In the genomic region with DNA sequence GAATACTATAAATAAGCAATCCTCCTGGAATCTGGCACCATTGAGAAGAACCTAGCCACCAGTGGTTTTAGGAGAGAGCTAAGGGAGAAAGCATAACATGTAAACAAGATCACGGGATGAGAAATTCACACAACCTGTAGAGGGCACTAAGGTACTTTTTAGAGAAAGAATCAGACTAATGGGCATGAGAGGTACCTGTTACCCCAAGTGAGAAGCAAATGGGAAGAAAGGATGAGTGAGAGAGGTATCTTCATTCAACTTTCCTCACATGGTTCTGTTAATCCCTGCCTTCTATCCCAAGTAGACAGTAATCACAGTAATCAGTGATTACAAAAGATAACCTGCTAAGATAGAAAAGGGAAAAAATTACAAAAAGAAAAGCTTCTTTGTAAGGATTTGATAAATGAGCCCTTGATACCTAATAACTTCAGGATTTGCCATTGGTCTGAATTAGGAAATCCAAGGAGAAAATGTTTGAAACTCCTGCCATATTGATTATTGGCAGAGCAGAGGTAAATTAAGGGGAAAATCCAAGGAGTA, we compare ENCODE assay signal across 8 cellular contexts.
DNase-seq lines count a peak whose midpoint lies in the region; ATAC-seq and TF ChIP-seq lines count a peak whose summit lies in the region.

No MANE protein-coding gene starts in this region.

- H4K20me1 ChIP-seq in GM23248 (ENCODE audit: insufficient read depth), result no peaks in the 10 kb centered on the region

- no peak overlapping the region for H3K9ac ChIP-seq in GM23248

- intact Hi-C loops in left cardiac atrium (cut with DNase I) (loop anchor here in 1 of 2 donors (10.0 kb wide), 1 partner anchor 215 kb away; no protein-coding TSS in a partner anchor), transverse colon (cut with DNase I; ENCODE audit: low total_unique reads) (no loop called here)

- TF ChIP-seq EP300 in transverse colon (IDR thresholded peaks at IDR 0.05; ENCODE audit: low read depth), result no peak

- H3K4me1 ChIP-seq in GM23248 (ENCODE audit: insufficient read depth), result no peaks in the 10 kb centered on the region
- H3K4me1 ChIP-seq in transverse colon, result no peaks in the 10 kb centered on the region

- H3K27ac ChIP-seq in GM23248 (no peak overlapping the region), transverse colon (no peak overlapping the region)

- no peaks in the 10 kb centered on the region for H3F3A ChIP-seq in GM23248 (ENCODE audit: insufficient read depth)

- H3K9me3 ChIP-seq in GM23248 (ENCODE audit: low read depth) (no peaks in the 10 kb centered on the region), transverse colon (no peaks in the 10 kb centered on the region)

- H3K27me3 ChIP-seq in GM23248 (replicated peaks; ENCODE audit: insufficient read depth) (no peaks in the 10 kb centered on the region), transverse colon (no peaks in the 10 kb centered on the region)

- no peak overlapping the region for H2AFZ ChIP-seq in GM23248

- H3K36me3 ChIP-seq in GM23248 (ENCODE audit: low read depth) (no peaks in the 10 kb centered on the region), transverse colon (no peaks in the 10 kb centered on the region)

- H3K9me2 ChIP-seq in GM23248 (ENCODE audit: insufficient read depth), result no peaks in the 10 kb centered on the region

- H3K4me2 ChIP-seq in GM23248 (ENCODE audit: unreplicated experiment), result no peak overlapping the region

- TF ChIP-seq CTCF in GM12864 (IDR thresholded peaks at IDR 0.05; ENCODE audit: low read depth, low read length, missing control alignments) (peak; percentile 58), transverse colon (IDR thresholded peaks at IDR 0.05) (peak; percentile 19 to 37 (median 29))

- WGBS in GM23248 (ENCODE audit: low coverage in 1 of 2, low lambda C conversion rate in 2 of 2, missing lambda C conversion rate in 2 of 2), 2 experiments, result 12 to 17% methylated on average over 1 of the region's 1 CpG
- 0 to 5% methylated on average over 1 of the region's 1 CpG for WGBS in transverse colon (ENCODE audit: low coverage in 1 of 2), 2 donors

- DNase-seq in GM12864 (ENCODE audit: low read depth) (peak; percentile 27), GM23248 (peak; percentile 67), HuH-7 (ENCODE audit: low spot score) (peak; percentile 13), RKO (ENCODE audit: low spot score) (peak; percentile 43), left cardiac atrium (no peak), transverse colon (no peak), 8988T (no peak)
- no peak for DNase-seq in stimulated activated naive CD8-positive, alpha-beta T cell treated with anti-CD3 and anti-CD28 coated beads, Interleukin-15, Interleukin-2, amounts not matched to agents 100 U/mL and 50 U/mL, for 24 hours

- ATAC-seq in left cardiac atrium, result peak; percentile 53 to 69
- no peak for ATAC-seq in stimulated activated naive CD8-positive, alpha-beta T cell treated with anti-CD3 and anti-CD28 coated beads, Interleukin-15, Interleukin-2, amounts not matched to agents 100 U/mL and 50 U/mL, for 24 hours

- H3K4me3 ChIP-seq in GM12864 (ENCODE audit: low read depth, low read length) (no peak overlapping the region), GM23248 (no peak overlapping the region), transverse colon (no peak overlapping the region)

- in situ Hi-C loops in GM23248 (cut with MboI), result loop anchor here (10.0 kb wide), 1 partner anchor 205 kb away; no protein-coding TSS in a partner anchor
- in situ Hi-C loops in transverse colon (cut with MboI; ENCODE audit: low pct_ligation_motif_present in 1 of 4, low pct_unique_long_range_greater_than_20kb in 1 of 4, low sequenced_read_pairs in 3 of 4), result no loop called here

- no peaks in the 10 kb centered on the region for H3K79me2 ChIP-seq in GM23248 (ENCODE audit: insufficient read depth)

- no peak for TF ChIP-seq POLR2A in transverse colon (IDR thresholded peaks at IDR 0.05)

Comparison
In these comparisons a context has a peak if more than half of its experiments do, and no peak if none do; other contexts are left out.
1. DNase-seq: peak in GM12864 (single experiment), GM23248 (single experiment), HuH-7 (single experiment) and RKO (single experiment); none in left cardiac atrium (single experiment), transverse colon (single experiment), 8988T (single experiment) and stimulated activated naive CD8-positive, alpha-beta T cell treated with anti-CD3 and anti-CD28 coated beads, Interleukin-15, Interleukin-2, amounts not matched to agents 100 U/mL and 50 U/mL, for 24 hours (single experiment).